ENCODE assay signal across 10 cellular contexts in genomic region chr12:93127582-93128331, GRCh38.
DNase-seq lines count a peak whose midpoint lies in the region; ATAC-seq and TF ChIP-seq lines count a peak whose summit lies in the region.
"Had no signal": no experiment of that assay in that cellular context is flagged by ENCODE, and none has a peak within 500 bp of the region (broad histone marks: within the 10 kb centered on the region; RNA-seq: fewer than 3 reads in every experiment).

No MANE protein-coding gene starts in this region.

- CTCF ChIA-PET in MCF 10A (lab: Yijun Ruan, JAX) (interaction anchor here (0.5 to 3.8 kb wide), 24 partner anchors 8 to 293 kb away, joined by 3 to 29 read pairs (median 4); no protein-coding TSS in a partner anchor), GM10248 (lab: Yijun Ruan, JAX) (interaction anchor here (0.7 to 2.1 kb wide), 6 partner anchors 11 to 117 kb away, joined by 3 to 11 read pairs (median 4); no protein-coding TSS in a partner anchor)

- no peaks in the 10 kb centered on the region for H3K9me3 ChIP-seq in lung (ENCODE audit: control insufficient read depth in 2 of 2, insufficient read depth in 1 of 2, low read length in 1 of 2)

- BruUV-seq in MCF 10A (replicated peaks; lab: Mats Ljungman, UMichigan) = no TSS peak

- peak overlapping the region; percentile 49 for H3K4me3 Mint-ChIP-seq in MCF 10A (ENCODE audit: unreplicated experiment)
- H3K4me3 Mint-ChIP-seq: CD4-positive, CD25-positive, alpha-beta regulatory T cell had no signal

- H3K9me3 Mint-ChIP-seq in MCF 10A (ENCODE audit: unreplicated experiment) = no peaks in the 10 kb centered on the region

- H3K27me3 ChIP-seq in ACC112 (ENCODE audit: insufficient read depth, low read length) (no peaks in the 10 kb centered on the region), lung (ENCODE audit: control insufficient read depth, insufficient read depth) (no peaks in the 10 kb centered on the region)

- no peak overlapping the region for H3K4me3 ChIP-seq in ACC112 (ENCODE audit: low read depth, low read length)
- H3K4me3 ChIP-seq in lung = no peak overlapping the region
- H3K4me3 ChIP-seq: skin epidermis had no signal

- DNase-seq in NCI-H1092 treated with DMSO at 0.1 percent for 48 hours (lab: John Stamatoyannopoulos, UW) = peak; percentile 93
- peak; percentile 96 for DNase-seq in MCF 10A (ENCODE audit: unreplicated experiment)
- DNase-seq in lung (ENCODE audit: low spot score) = peak; percentile 81
- DNase-seq in GM10248 (ENCODE audit: extremely low spot score) = no peak
- no peak for DNase-seq in stimulated activated CD4-positive, alpha-beta T cell treated with anti-CD3 and anti-CD28 coated beads, Interleukin-12 subunit alpha, Interleukin-12 subunit beta, amount 100 ng/mL, for 4 hours
- DNase-seq in dedifferentiated amniotic fluid mesenchymal stem cell (ENCODE audit: extremely low spot score) = no peak
- DNase-seq: CD4-positive, CD25-positive, alpha-beta regulatory T cell had no signal

- intact Hi-C loops in MCF 10A (cut with micrococcal nuclease) = loop anchor here (1.0 to 5.0 kb wide), 7 partner anchors 102 to 342 kb away; no protein-coding TSS in a partner anchor

- H3K4me1 ChIP-seq in ACC112 (ENCODE audit: control insufficient read depth, insufficient read depth, low read length, unreplicated experiment) = peaks cover 20% of the 10 kb centered on the region
- peaks cover 6 to 7% of the 10 kb centered on the region in 2 donors for H3K4me1 ChIP-seq in lung (ENCODE audit: control insufficient read depth in 2 of 2, insufficient read depth in 2 of 2, low read length in 2 of 2)

- H3K4me1 Mint-ChIP-seq in MCF 10A (ENCODE audit: insufficient read depth, unreplicated experiment) = peaks cover 33% of the 10 kb centered on the region
- H3K4me1 Mint-ChIP-seq: CD4-positive, CD25-positive, alpha-beta regulatory T cell had no signal

- no peaks in the 10 kb centered on the region for H3K79me2 ChIP-seq in ACC112 (ENCODE audit: control insufficient read depth, insufficient read depth, low read length, unreplicated experiment)

- H3K27ac ChIP-seq in ACC112 (ENCODE audit: low read depth, low read length) (peak overlapping the region; percentile 30; the same call in 1 of the 2 replicates), lung (ENCODE audit: low read depth in 1 of 2, low read length in 1 of 2) (peak overlapping the region; percentile 80 to 91)

- TF ChIP-seq CTCF in MCF 10A (IDR thresholded peaks at IDR 0.05; ENCODE audit: unreplicated experiment) (peak; percentile 33), lung (IDR thresholded peaks at IDR 0.05; ENCODE audit: control extremely low read depth, extremely low read depth) (no peak), GM10248 (IDR thresholded peaks at IDR 0.05; ENCODE audit: control extremely low read depth, extremely low read depth, low read depth, missing control alignments) (no peak)

- H3K27ac Mint-ChIP-seq in MCF 10A (ENCODE audit: low read depth, unreplicated experiment) = peak overlapping the region; percentile 81
- H3K27ac Mint-ChIP-seq: CD4-positive, CD25-positive, alpha-beta regulatory T cell had no signal

- peaks cover under 1% of the 10 kb centered on the region for H3K36me3 Mint-ChIP-seq in MCF 10A (ENCODE audit: insufficient read depth, unreplicated experiment)
- H3K36me3 Mint-ChIP-seq: CD4-positive, CD25-positive, alpha-beta regulatory T cell had no signal

- no peaks in the 10 kb centered on the region for H3K27me3 Mint-ChIP-seq in MCF 10A (ENCODE audit: insufficient read depth, unreplicated experiment)

- H3K36me3 ChIP-seq in ACC112 (ENCODE audit: insufficient read depth, low read length) (no peaks in the 10 kb centered on the region), lung (ENCODE audit: control insufficient read depth in 2 of 2, insufficient read depth in 2 of 2, low read length in 2 of 2) (no peaks in the 10 kb centered on the region)

- ATAC-seq in lung (ENCODE audit: insufficient read depth, low FRiP score) (peak; percentile 58), HG02759 (IDR thresholded peaks at IDR 0.05; ENCODE audit: unreplicated experiment) (no peak)

- WGBS in lung, 2 donors = 37 to 49% methylated on average over 16 of the region's 16 CpGs

- POLR2A ChIA-PET in MCF 10A (lab: Yijun Ruan, JAX) (interaction anchor here (0.5 to 4.1 kb wide), 26 partner anchors 9 to 278 kb away, joined by 3 to 53 read pairs (median 4); partner anchors contain the start of genes EEA1 and NUDT4), GM10248 (lab: Yijun Ruan, JAX) (interaction anchor here (0.5 kb wide), 1 partner anchor 294 kb away, joined by 5 read pairs; no protein-coding TSS in a partner anchor)

- no peak overlapping the region for H2AFZ ChIP-seq in ACC112 (ENCODE audit: low read length, unreplicated experiment)

Comparison
In these comparisons a context has a peak if more than half of its experiments do, and no peak if none do; other contexts are left out.
1. DNase-seq: peak in NCI-H1092 treated with DMSO at 0.1 percent for 48 hours (single experiment), MCF 10A (single experiment) and lung (single experiment); none in GM10248 (single experiment), stimulated activated CD4-positive, alpha-beta T cell treated with anti-CD3 and anti-CD28 coated beads, Interleukin-12 subunit alpha, Interleukin-12 subunit beta, amount 100 ng/mL, for 4 hours (single experiment) and dedifferentiated amniotic fluid mesenchymal stem cell (single experiment).